33 cellular contexts compared by ENCODE assay signal in genomic region chr17:72416905-72417304, GRCh38.
DNase-seq lines count a peak whose midpoint lies in the region; ATAC-seq, FAIRE-seq and TF ChIP-seq lines count a peak whose summit lies in the region.
"Had no signal": no experiment of that assay in that cellular context is flagged by ENCODE, and none has a peak within 500 bp of the region (broad histone marks: within the 10 kb centered on the region; RNA-seq: fewer than 3 reads in every experiment).

No MANE protein-coding gene starts in this region.

- no peaks in the 10 kb centered on the region for H3K27me3 ChIP-seq in HCT116 (ENCODE audit: insufficient read depth, low read length)
- no peaks in the 10 kb centered on the region for H3K27me3 ChIP-seq in SJCRH30
- H3K27me3 ChIP-seq: brain microvascular endothelial cell, right atrium auricular region, stomach, thyroid gland, vagina had no signal

- H3K4me3 ChIP-seq in A549 (no peak overlapping the region), HCT116 (replicated peaks in 1 of 2; ENCODE audit: low read depth in 1 of 2, low read length in 2 of 2) (no peak overlapping the region), SJCRH30 (no peak overlapping the region)
- H3K4me3 ChIP-seq: GM12878, right atrium auricular region, spleen, stomach, thyroid gland, vagina had no signal

- H3K9ac ChIP-seq in HCT116 (ENCODE audit: low read length), result no peak overlapping the region
- H3K9ac ChIP-seq: KMS-11 had no signal

- no peak for TF ChIP-seq POLR2A in A549 (IDR thresholded peaks at IDR 0.05; ENCODE audit: low read length)
- TF ChIP-seq POLR2A in HCT116 (IDR thresholded peaks at IDR 0.05; ENCODE audit: borderline replicate concordance, extremely low read depth, insufficient read depth, insufficient read length), result no peak

- H3K9me3 ChIP-seq in A549, result peaks cover 29% of the 10 kb centered on the region
- H3K9me3 ChIP-seq in HCT116 (ENCODE audit: control insufficient read depth in 1 of 2, insufficient read depth in 1 of 2, low read depth in 1 of 2, low read length in 2 of 2), result peaks cover 9 to 24% of the 10 kb centered on the region in 2 experiments; a peak in 3 of 4 replicates
- peaks cover 11% of the 10 kb centered on the region for H3K9me3 ChIP-seq in SJCRH30 (replicated peaks)
- H3K9me3 ChIP-seq: thyroid gland had no signal

- ATAC-seq in A549 (no peak), HCT116 (no peak), GM21723 (IDR thresholded peaks at IDR 0.05; ENCODE audit: unreplicated experiment) (no peak), HG03521 (IDR thresholded peaks at IDR 0.05; ENCODE audit: unreplicated experiment) (no peak)
- ATAC-seq in stimulated activated naive CD8-positive, alpha-beta T cell treated with anti-CD3 and anti-CD28 coated beads, Interleukin-15, Interleukin-2, amounts not matched to agents 100 U/mL and 50 U/mL, for 24 hours, result no peak
- ATAC-seq: GM12878, left lobe of liver had no signal

- TF ChIP-seq RAD21 in A549 (conservative IDR thresholded peaks at IDR 0.05 in 1 of 2, IDR thresholded peaks at IDR 0.05 in 1 of 2) (no peak), HCT116 (IDR thresholded peaks at IDR 0.05; ENCODE audit: low read depth) (no peak)

- no TSS peak for BruUV-seq in HCT116 (replicated peaks; lab: Mats Ljungman, UMichigan)

- H3K36me3 ChIP-seq in HCT116 (ENCODE audit: control insufficient read depth in 1 of 2, insufficient read depth in 2 of 2, low read length in 2 of 2), result peaks cover 0 to 25% of the 10 kb centered on the region in 2 experiments; a peak in 2 of 4 replicates
- no peaks in the 10 kb centered on the region for H3K36me3 ChIP-seq in SJCRH30
- H3K36me3 ChIP-seq: right atrium auricular region, spleen, thyroid gland, vagina had no signal

- no peak for TF ChIP-seq EP300 in A549 (IDR thresholded peaks at IDR 0.05)

- no peak for DNase-seq in A549 (ENCODE audit: low read depth in 1 of 2, low spot score in 1 of 2)
- DNase-seq in HCT116 (ENCODE audit: low read depth, low spot score), result no peak
- no peak for DNase-seq in SJCRH30
- no peak for DNase-seq in epithelial cell of prostate (ENCODE audit: low read depth, low spot score)
- DNase-seq in T1000 (lab: John Stamatoyannopoulos, UW), result no peak
- DNase-seq in stimulated activated naive CD8-positive, alpha-beta T cell treated with anti-CD3 and anti-CD28 coated beads, Interleukin-15, Interleukin-2, amounts not matched to agents 100 U/mL and 50 U/mL, for 24 hours, result no peak
- DNase-seq: ACHN; activated CD4-positive, alpha-beta T cell treated with anti-CD3 and anti-CD28 coated beads, Interleukin-2, amount 50 U/mL, for 48 hours; activated CD4-positive, CD25-positive, alpha-beta regulatory T cell treated with anti-CD3 and anti-CD28 coated beads, Interleukin-2, amount 50 U/mL, for 72 hours; activated naive CD4-positive, alpha-beta T cell treated with anti-CD3 and anti-CD28 coated beads for 36 hours; brain microvascular endothelial cell; CD8-positive, alpha-beta memory T cell; effector CD4-positive, alpha-beta T cell; glutamatergic neuron; mesenchymal stem cell; MM.1S; NCI-H2029; NCI-H2227 treated with DMSO at 0.1 percent for 48 hours; spleen; stimulated activated CD4-positive, alpha-beta T cell treated with anti-CD3 and anti-CD28 coated beads, Interleukin-2, amount 100 ng/mL, for 24 hours; stomach; thyroid gland had no signal

- CTCF ChIA-PET in A549 (lab: Yijun Ruan, JAX) (interaction anchor here (0.6 to 0.8 kb wide), 2 partner anchors 10 to 27 kb away, joined by 3 to 4 read pairs; no protein-coding TSS in a partner anchor), HCT116 (lab: Charles Lee) (no interaction called here)

- POLR2A ChIA-PET in A549 (lab: Yijun Ruan, JAX) (no interaction called here), HCT116 (lab: Charles Lee) (interaction anchor here (1.1 to 1.4 kb wide), 3 partner anchors 8 to 39 kb away, joined by 3 to 6 read pairs (median 3); no protein-coding TSS in a partner anchor)

- H3K79me2 ChIP-seq in HCT116 (ENCODE audit: insufficient read depth, low read length), result peaks cover 28% of the 10 kb centered on the region; the same call in 1 of the 2 replicates

- H2AFZ ChIP-seq in HCT116 (ENCODE audit: low read depth, low read length, poor library complexity, severe bottlenecking), result no peak overlapping the region

- FAIRE-seq in A549 (lab: Jason Lieb, UNC), result no peak
- FAIRE-seq: colon, GM12878, GM19239, H1, TTC549 had no signal

- peaks cover 40% of the 10 kb centered on the region for H3K4me1 ChIP-seq in A549
- H3K4me1 ChIP-seq in HCT116 (ENCODE audit: control insufficient read depth in 1 of 2, insufficient read depth in 2 of 2, low read length in 2 of 2), result peaks cover 60 to 87% of the 10 kb centered on the region in 2 experiments
- peaks cover 49% of the 10 kb centered on the region for H3K4me1 ChIP-seq in SJCRH30
- H3K4me1 ChIP-seq: right atrium auricular region, spleen had no signal

- H3K4me2 ChIP-seq in A549 (no peak overlapping the region), HCT116 (ENCODE audit: low read length) (peak overlapping the region; percentile 10)
- H3K4me2 ChIP-seq: KMS-11 had no signal

- no peaks in the 10 kb centered on the region for H4K20me1 ChIP-seq in HCT116 (ENCODE audit: insufficient read depth)

- H3K27ac ChIP-seq in A549 (peak overlapping the region; percentile 21 to 61; a peak in 3 of 6 replicates), HCT116 (ENCODE audit: low read depth, low read length) (peak overlapping the region; percentile 47), SJCRH30 (peak overlapping the region; percentile 74), epithelial cell of prostate (peak overlapping the region; percentile 80)
- H3K27ac ChIP-seq: brain microvascular endothelial cell, KMS-11, right atrium auricular region, spleen, thyroid gland, vagina had no signal

- TF ChIP-seq CTCF in A549 (IDR thresholded peaks at IDR 0.05) (no peak), HCT116 (IDR thresholded peaks at IDR 0.05 in 2 of 3, conservative IDR thresholded peaks at IDR 0.05 in 1 of 3; ENCODE audit: borderline replicate concordance in 1 of 3, insufficient read depth in 1 of 3, low read depth in 2 of 3, low read length in 2 of 3) (no peak)

- RAD21 ChIA-PET in HCT116 (lab: Charles Lee; ENCODE audit: low non-redundant PET in 1 of 2, low total read pairs in 2 of 2, uncharacterized antibody in 2 of 2, unreplicated experiment in 2 of 2), result interaction anchor here in 1 of 2 experiments (0.8 kb wide), 1 partner anchor 35 kb away, joined by 3 read pairs; no protein-coding TSS in a partner anchor

- intact Hi-C loops in HCT116 (cut with micrococcal nuclease), result no loop called here

- no peaks in the 10 kb centered on the region for H3K9me2 ChIP-seq in HCT116 (ENCODE audit: insufficient read depth)

TF ChIP-seq in A549, 52 proteins besides CTCF, POLR2A, EP300 and RAD21:
- TF ChIP-seq SMC3 (IDR thresholded peaks at IDR 0.05), result no peak
- TF ChIP-seq TFCP2L1 (CRISPR knock-in tag; IDR thresholded peaks at IDR 0.05), result 0 out of 2 replicates have a peak, but pooled peaks have one; percentile 13
- TF ChIP-seq FOSL2 (IDR thresholded peaks at IDR 0.05), result no peak
- TF ChIP-seq FOSL2 (CRISPR knock-in tag; IDR thresholded peaks at IDR 0.05), result no peak
- no peak for TF ChIP-seq MAX (IDR thresholded peaks at IDR 0.05)

TF ChIP-seq in HCT116, 20 proteins besides CTCF, POLR2A, EP300 and RAD21:
- TF ChIP-seq EZH2 (IDR thresholded peaks at IDR 0.05) (no peak), POLR2AphosphoS5 (IDR thresholded peaks at IDR 0.05; ENCODE audit: low read depth, low read length) (0 out of 2 replicates have a peak, but pooled peaks have one; percentile 11), ATF3 (IDR thresholded peaks at IDR 0.05) (no peak)
